In the genomic region with DNA sequence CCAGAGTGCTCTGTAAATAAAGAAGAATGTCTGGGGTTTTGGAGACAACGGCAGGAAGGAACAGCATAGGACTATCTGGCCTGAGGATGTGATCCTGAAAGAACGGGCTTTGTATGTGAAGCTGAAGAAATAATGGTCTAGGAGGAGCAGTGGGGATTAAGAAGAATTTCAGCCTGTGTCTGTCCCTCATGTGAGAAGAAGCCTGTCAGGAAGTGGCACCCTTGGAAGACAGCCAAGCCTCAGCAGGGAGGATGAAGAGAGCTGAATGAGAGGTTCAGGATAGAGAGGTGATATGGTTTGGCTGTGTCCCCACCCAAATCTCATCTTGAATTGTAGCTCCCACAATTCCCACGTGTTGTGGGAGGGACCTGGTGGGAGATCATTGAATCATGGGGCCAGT, we compare ENCODE assay signal across 17 cellular contexts.
DNase-seq lines count a peak whose midpoint lies in the region; TF ChIP-seq lines count a peak whose summit lies in the region.
"Had no signal": no experiment of that assay in that cellular context is flagged by ENCODE, and none has a peak within 500 bp of the region (broad histone marks: within the 10 kb centered on the region; RNA-seq: fewer than 3 reads in every experiment).

No MANE protein-coding gene starts in this region.

- no peak for TF ChIP-seq RAD21 in Ishikawa (IDR thresholded peaks at IDR 0.05; ENCODE audit: low read depth)

- DNase-seq in NCI-H2081 (lab: John Stamatoyannopoulos, UW) (peak; percentile 22 to 64), NCI-H2081 treated with DMSO at 0.1 percent for 48 hours (lab: John Stamatoyannopoulos, UW) (no peak), NCI-H345 treated with DMSO at 0.1 percent for 48 hours (lab: John Stamatoyannopoulos, UW; ENCODE audit: unreplicated experiment) (peak; percentile 60), astrocyte of the hippocampus (ENCODE audit: low read depth, low spot score) (peak; percentile 4), OCI-M2 (lab: John Stamatoyannopoulos, UW; ENCODE audit: unreplicated experiment) (no peak), AG08396 (ENCODE audit: low spot score) (no peak), superior temporal gyrus (ENCODE audit: extremely low spot score) (no peak)
- DNase-seq: ACHN; activated CD4-positive, alpha-beta T cell treated with anti-CD3 and anti-CD28 coated beads, Interleukin-2, amount 10 ng/mL, durations not matched to agents 7 days and 5 days; activated naive CD4-positive, alpha-beta T cell treated with anti-CD3 and anti-CD28 coated beads, Interleukin-2, amount 50 U/mL, for 16 hours; activated T-cell treated with anti-CD3 and anti-CD28 coated beads for 4 hours; CD8-positive, alpha-beta memory T cell; SIG-M5; sigmoid colon; stimulated activated CD4-positive, alpha-beta T cell treated with anti-CD3 and anti-CD28 coated beads, Interleukin-2, amount 100 ng/mL, for 24 hours; T1000 had no signal

- TF ChIP-seq EP300 in Ishikawa (IDR thresholded peaks at IDR 0.05; ENCODE audit: borderline replicate concordance): no peak

TF ChIP-seq in Ishikawa, 13 proteins besides CTCF, POLR2A, EP300 and RAD21:
- TF ChIP-seq NFIC (IDR thresholded peaks at IDR 0.05) (peak; percentile 44), YY1 (IDR thresholded peaks at IDR 0.05; ENCODE audit: low read depth) (no peak)

Comparison
In these comparisons a context has a peak if more than half of its experiments do, and no peak if none do; other contexts are left out.
1. DNase-seq: peak in NCI-H2081 (2 of 2), NCI-H345 treated with DMSO at 0.1 percent for 48 hours (single experiment) and astrocyte of the hippocampus (single experiment); none in NCI-H2081 treated with DMSO at 0.1 percent for 48 hours (single experiment), OCI-M2 (single experiment), AG08396 (single experiment) and superior temporal gyrus (single experiment).